ENCODE assay signal across 1 cellular context in genomic region chr12:114275937-114276785, GRCh38.
TF ChIP-seq lines count a peak whose summit lies in the region.

No MANE protein-coding gene starts in this region.

TF ChIP-seq in H1, 55 proteins besides CTCF, POLR2A, EP300 and RAD21 (continued from another document):
- TF ChIP-seq CHD7 (IDR thresholded peaks at IDR 0.05; ENCODE audit: insufficient replicate concordance, low read length) (peak; percentile 45), SUZ12 (IDR thresholded peaks at IDR 0.05; ENCODE audit: low read length) (no peak), SP1 (IDR thresholded peaks at IDR 0.05; ENCODE audit: low read depth, low read length) (0 out of 2 replicates have a peak, but pooled peaks have one; percentile 46)
